Comparison of ENCODE assay signal across 1 cellular context in the genomic region with DNA sequence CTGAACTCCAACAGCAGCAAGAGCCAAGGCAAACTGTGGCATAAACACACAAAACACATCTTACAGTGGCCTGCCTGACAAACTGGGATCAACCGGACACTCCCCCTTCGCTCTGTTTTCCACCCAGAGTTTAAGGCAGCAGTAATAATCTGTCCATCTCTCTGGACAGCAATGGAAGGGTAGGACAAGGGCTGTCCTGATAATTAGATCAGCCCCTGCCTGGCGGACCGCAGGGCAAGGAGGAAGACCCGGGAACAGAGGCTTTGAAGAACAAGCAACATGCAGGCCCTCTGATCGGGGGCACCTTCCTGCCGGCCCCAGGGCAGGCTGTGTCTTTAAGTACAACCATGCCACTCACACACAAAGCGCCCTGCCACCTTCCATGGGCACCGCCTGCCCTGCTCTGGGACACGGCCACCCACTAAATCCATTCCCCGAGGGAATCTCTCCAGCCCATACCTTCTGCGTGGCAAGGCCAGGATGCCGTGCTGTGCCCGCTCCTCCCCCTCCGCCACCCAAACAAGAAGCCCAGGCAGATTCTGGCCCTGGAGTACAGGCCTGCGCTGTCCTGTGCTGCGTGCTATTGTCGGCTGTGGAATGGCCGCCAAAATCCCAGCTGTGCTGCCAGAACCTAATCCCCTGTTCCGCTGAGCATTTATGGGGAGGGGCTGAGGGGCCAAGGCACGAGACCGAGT.
TF ChIP-seq lines count a peak whose summit lies in the region.

No MANE protein-coding gene starts in this region.

TF ChIP-seq in SK-N-SH, 30 proteins besides CTCF, POLR2A, EP300 and RAD21 (continued from another document):
- TF ChIP-seq FOXJ3 (CRISPR knock-in tag; IDR thresholded peaks at IDR 0.05), result peak; percentile 88
- no peak for TF ChIP-seq FOXM1 (IDR thresholded peaks at IDR 0.05; ENCODE audit: low read depth)
- no peak for TF ChIP-seq GABPA (IDR thresholded peaks at IDR 0.05; ENCODE audit: low read depth)
- no peak for TF ChIP-seq ELF1 (IDR thresholded peaks at IDR 0.05)
- peak; percentile 89 for TF ChIP-seq GATA2 (CRISPR knock-in tag; IDR thresholded peaks at IDR 0.05)
- TF ChIP-seq, protein P1, sequence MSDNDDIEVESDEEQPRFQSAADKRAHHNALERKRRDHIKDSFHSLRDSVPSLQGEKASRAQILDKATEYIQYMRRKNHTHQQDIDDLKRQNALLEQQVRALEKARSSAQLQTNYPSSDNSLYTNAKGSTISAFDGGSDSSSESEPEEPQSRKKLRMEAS (IDR thresholded peaks at IDR 0.05; ENCODE audit: low read depth), result no peak; the same call in 1 of the 2 replicates
- peak; percentile 68 for TF ChIP-seq MXI1 (IDR thresholded peaks at IDR 0.05; ENCODE audit: low read depth, low read length)
- 0 out of 2 replicates have a peak, but pooled peaks have one; percentile 12 for TF ChIP-seq NFIC (IDR thresholded peaks at IDR 0.05; ENCODE audit: borderline replicate concordance)
- TF ChIP-seq RFX5 (IDR thresholded peaks at IDR 0.05; ENCODE audit: low read length), result peak; percentile 54; the same call in 1 of the 2 replicates
- TF ChIP-seq TEAD4 (IDR thresholded peaks at IDR 0.05; ENCODE audit: borderline replicate concordance, insufficient read depth), result no peak
- TF ChIP-seq, protein P2, sequence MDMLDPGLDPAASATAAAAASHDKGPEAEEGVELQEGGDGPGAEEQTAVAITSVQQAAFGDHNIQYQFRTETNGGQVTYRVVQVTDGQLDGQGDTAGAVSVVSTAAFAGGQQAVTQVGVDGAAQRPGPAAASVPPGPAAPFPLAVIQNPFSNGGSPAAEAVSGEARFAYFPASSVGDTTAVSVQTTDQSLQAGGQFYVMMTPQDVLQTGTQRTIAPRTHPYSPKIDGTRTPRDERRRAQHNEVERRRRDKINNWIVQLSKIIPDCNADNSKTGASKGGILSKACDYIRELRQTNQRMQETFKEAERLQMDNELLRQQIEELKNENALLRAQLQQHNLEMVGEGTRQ (IDR thresholded peaks at IDR 0.05; ENCODE audit: borderline replicate concordance, low read depth, low read length), result no peak
- TF ChIP-seq, protein P3, sequence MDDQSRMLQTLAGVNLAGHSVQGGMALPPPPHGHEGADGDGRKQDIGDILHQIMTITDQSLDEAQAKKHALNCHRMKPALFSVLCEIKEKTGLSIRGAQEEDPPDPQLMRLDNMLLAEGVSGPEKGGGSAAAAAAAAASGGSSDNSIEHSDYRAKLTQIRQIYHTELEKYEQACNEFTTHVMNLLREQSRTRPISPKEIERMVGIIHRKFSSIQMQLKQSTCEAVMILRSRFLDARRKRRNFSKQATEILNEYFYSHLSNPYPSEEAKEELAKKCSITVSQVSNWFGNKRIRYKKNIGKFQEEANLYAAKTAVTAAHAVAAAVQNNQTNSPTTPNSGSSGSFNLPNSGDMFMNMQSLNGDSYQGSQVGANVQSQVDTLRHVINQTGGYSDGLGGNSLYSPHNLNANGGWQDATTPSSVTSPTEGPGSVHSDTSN (IDR thresholded peaks at IDR 0.05), result no peak
- no peak for TF ChIP-seq JUND (IDR thresholded peaks at IDR 0.05)
- TF ChIP-seq TCF12 (IDR thresholded peaks at IDR 0.05), result no peak
- TF ChIP-seq SIN3A (IDR thresholded peaks at IDR 0.05; ENCODE audit: borderline replicate concordance, low read depth, low read length), result 0 out of 2 replicates have a peak, but pooled peaks have one; percentile 16
- TF ChIP-seq YY1 (IDR thresholded peaks at IDR 0.05; ENCODE audit: low read depth), result peak; percentile 83
- TF ChIP-seq TAF1 (IDR thresholded peaks at IDR 0.05; ENCODE audit: borderline replicate concordance, low read depth, low read length), result peak; percentile 66
- TF ChIP-seq RCOR1 (IDR thresholded peaks at IDR 0.05; ENCODE audit: low read length), result no peak
- TF ChIP-seq EZH2phosphoT487 (IDR thresholded peaks at IDR 0.05; ENCODE audit: borderline replicate concordance, low read depth), result no peak
- TF ChIP-seq, protein P4, sequence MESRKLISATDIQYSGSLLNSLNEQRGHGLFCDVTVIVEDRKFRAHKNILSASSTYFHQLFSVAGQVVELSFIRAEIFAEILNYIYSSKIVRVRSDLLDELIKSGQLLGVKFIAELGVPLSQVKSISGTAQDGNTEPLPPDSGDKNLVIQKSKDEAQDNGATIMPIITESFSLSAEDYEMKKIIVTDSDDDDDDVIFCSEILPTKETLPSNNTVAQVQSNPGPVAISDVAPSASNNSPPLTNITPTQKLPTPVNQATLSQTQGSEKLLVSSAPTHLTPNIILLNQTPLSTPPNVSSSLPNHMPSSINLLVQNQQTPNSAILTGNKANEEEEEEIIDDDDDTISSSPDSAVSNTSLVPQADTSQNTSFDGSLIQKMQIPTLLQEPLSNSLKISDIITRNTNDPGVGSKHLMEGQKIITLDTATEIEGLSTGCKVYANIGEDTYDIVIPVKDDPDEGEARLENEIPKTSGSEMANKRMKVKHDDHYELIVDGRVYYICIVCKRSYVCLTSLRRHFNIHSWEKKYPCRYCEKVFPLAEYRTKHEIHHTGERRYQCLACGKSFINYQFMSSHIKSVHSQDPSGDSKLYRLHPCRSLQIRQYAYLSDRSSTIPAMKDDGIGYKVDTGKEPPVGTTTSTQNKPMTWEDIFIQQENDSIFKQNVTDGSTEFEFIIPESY (IDR thresholded peaks at IDR 0.05; ENCODE audit: borderline replicate concordance, low read depth), result no peak
- no peak for TF ChIP-seq RXRA (IDR thresholded peaks at IDR 0.05; ENCODE audit: borderline replicate concordance, low read depth)
- TF ChIP-seq NRF1 (IDR thresholded peaks at IDR 0.05; ENCODE audit: low read depth, low read length), result no peak
- TF ChIP-seq POLR2AphosphoS5 (IDR thresholded peaks at IDR 0.05; ENCODE audit: low read depth, low read length), result peak; percentile 81
- TF ChIP-seq, protein P5, sequence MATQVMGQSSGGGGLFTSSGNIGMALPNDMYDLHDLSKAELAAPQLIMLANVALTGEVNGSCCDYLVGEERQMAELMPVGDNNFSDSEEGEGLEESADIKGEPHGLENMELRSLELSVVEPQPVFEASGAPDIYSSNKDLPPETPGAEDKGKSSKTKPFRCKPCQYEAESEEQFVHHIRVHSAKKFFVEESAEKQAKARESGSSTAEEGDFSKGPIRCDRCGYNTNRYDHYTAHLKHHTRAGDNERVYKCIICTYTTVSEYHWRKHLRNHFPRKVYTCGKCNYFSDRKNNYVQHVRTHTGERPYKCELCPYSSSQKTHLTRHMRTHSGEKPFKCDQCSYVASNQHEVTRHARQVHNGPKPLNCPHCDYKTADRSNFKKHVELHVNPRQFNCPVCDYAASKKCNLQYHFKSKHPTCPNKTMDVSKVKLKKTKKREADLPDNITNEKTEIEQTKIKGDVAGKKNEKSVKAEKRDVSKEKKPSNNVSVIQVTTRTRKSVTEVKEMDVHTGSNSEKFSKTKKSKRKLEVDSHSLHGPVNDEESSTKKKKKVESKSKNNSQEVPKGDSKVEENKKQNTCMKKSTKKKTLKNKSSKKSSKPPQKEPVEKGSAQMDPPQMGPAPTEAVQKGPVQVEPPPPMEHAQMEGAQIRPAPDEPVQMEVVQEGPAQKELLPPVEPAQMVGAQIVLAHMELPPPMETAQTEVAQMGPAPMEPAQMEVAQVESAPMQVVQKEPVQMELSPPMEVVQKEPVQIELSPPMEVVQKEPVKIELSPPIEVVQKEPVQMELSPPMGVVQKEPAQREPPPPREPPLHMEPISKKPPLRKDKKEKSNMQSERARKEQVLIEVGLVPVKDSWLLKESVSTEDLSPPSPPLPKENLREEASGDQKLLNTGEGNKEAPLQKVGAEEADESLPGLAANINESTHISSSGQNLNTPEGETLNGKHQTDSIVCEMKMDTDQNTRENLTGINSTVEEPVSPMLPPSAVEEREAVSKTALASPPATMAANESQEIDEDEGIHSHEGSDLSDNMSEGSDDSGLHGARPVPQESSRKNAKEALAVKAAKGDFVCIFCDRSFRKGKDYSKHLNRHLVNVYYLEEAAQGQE (IDR thresholded peaks at IDR 0.05; ENCODE audit: low read depth, low read length), result no peak
TF ChIP-seq in SK-N-SH: peak in this region for 11.
